Comparison of ENCODE assay signal across 1 cellular context in genomic region chr4:4247711-4248035, GRCh38.
TF ChIP-seq lines count a peak whose summit lies in the region.

No MANE protein-coding gene starts in this region.

TF ChIP-seq in A549, 52 proteins besides CTCF, POLR2A, EP300 and RAD21 (continued from another document):
- TF ChIP-seq NPAS2 (CRISPR knock-in tag; IDR thresholded peaks at IDR 0.05; ENCODE audit: borderline replicate concordance) (no peak), NR3C1 (IDR thresholded peaks at IDR 0.05) (no peak), KDM1A (IDR thresholded peaks at IDR 0.05; ENCODE audit: low read depth) (no peak), EHMT2 (IDR thresholded peaks at IDR 0.05; ENCODE audit: low read depth) (no peak), JUN (IDR thresholded peaks at IDR 0.05) (no peak), RARB (CRISPR knock-in tag; IDR thresholded peaks at IDR 0.05) (no peak), BHLHE40 (IDR thresholded peaks at IDR 0.05; ENCODE audit: low read depth, low read length) (no peak), BCL3 (IDR thresholded peaks at IDR 0.05) (no peak), CBX8 (IDR thresholded peaks at IDR 0.05) (no peak), TP53 (CRISPR knock-in tag; IDR thresholded peaks at IDR 0.05) (no peak), HOXA7 (CRISPR knock-in tag; IDR thresholded peaks at IDR 0.05) (no peak), MAFK (IDR thresholded peaks at IDR 0.05; ENCODE audit: partially characterized antibody) (no peak), GATA3 (IDR thresholded peaks at IDR 0.05; ENCODE audit: borderline replicate concordance) (no peak), HDAC2 (IDR thresholded peaks at IDR 0.05) (no peak), SMC3 (IDR thresholded peaks at IDR 0.05) (no peak), RCOR1 (IDR thresholded peaks at IDR 0.05; ENCODE audit: low read depth, low read length) (no peak)
- TF ChIP-seq, protein P1, sequence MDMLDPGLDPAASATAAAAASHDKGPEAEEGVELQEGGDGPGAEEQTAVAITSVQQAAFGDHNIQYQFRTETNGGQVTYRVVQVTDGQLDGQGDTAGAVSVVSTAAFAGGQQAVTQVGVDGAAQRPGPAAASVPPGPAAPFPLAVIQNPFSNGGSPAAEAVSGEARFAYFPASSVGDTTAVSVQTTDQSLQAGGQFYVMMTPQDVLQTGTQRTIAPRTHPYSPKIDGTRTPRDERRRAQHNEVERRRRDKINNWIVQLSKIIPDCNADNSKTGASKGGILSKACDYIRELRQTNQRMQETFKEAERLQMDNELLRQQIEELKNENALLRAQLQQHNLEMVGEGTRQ (IDR thresholded peaks at IDR 0.05) = no peak
